In the genomic region with DNA sequence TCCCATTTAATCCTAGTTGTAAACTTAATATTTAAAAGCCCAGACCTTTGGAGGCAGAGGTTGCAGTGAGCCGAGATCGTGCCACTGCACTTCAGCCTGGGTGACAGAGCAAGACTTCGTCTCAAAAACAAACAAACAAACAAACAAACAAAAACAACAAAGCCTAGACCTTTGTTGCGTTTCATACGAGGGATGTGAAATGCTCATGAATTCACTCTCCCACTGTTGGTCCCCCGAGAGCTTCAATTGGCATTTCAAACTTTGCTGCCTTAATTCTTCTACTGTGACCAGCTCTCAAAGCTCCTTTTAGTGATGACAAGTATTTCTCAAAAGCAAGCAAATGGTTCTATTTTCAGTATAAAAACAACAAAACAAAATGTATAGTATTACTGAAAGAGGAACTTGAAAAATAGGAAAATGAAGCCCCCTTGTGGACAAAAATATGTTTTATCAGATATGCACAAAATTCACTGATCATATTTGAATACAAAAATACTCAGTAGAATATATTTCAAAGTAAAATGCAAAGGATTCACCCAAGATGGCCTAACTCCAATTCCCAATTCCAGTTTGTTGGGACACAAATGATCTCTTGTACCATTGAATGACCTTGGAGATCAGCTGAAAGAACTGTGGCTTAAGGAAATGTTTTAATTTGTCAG, we compare ENCODE assay signal across 8 cellular contexts.
DNase-seq lines count a peak whose midpoint lies in the region; TF ChIP-seq lines count a peak whose summit lies in the region.

No MANE protein-coding gene starts in this region.

- H3K4me3 ChIP-seq in Loucy (ENCODE audit: low read length, poor library complexity, severe bottlenecking) (no peak overlapping the region), left ventricle myocardium inferior (peak overlapping the region; percentile 51), sigmoid colon (peak overlapping the region in 3 of 4 donors; percentile 6 to 34 (median 29))

- H3K27me3 ChIP-seq in Loucy (ENCODE audit: insufficient read depth, low read length, poor library complexity, severe bottlenecking) (no peaks in the 10 kb centered on the region), left ventricle myocardium inferior (ENCODE audit: low read depth) (no peaks in the 10 kb centered on the region), sigmoid colon (no peaks in the 10 kb centered on the region)

- peaks cover 14% of the 10 kb centered on the region for H3K27me3 Mint-ChIP-seq in activated T-helper 1 cell treated with anti-CD3 and anti-CD28 coated beads, Interleukin-12 subunit alpha, Interleukin-12 subunit beta, Interleukin-2, Interleukin-4 antibody, amounts not matched to agents 30 ng/mL and 10 ng/mL and 1 ng/mL, durations not matched to agents 14 hours and 24 hours and 36 hours (ENCODE audit: insufficient read depth)

- no peaks in the 10 kb centered on the region for H4K20me1 ChIP-seq in Loucy (ENCODE audit: insufficient read depth, low read length, poor library complexity, severe bottlenecking)

- H3K27ac Mint-ChIP-seq in activated T-helper 1 cell treated with anti-CD3 and anti-CD28 coated beads, Interleukin-12 subunit alpha, Interleukin-12 subunit beta, Interleukin-2, Interleukin-4 antibody, amounts not matched to agents 30 ng/mL and 10 ng/mL and 1 ng/mL, durations not matched to agents 14 hours and 24 hours and 36 hours = peak overlapping the region; percentile 59

- no peaks in the 10 kb centered on the region for H3K4me1 ChIP-seq in Loucy (ENCODE audit: insufficient read depth, low read length, poor library complexity, severe bottlenecking)
- H3K4me1 ChIP-seq in left ventricle myocardium inferior = peaks cover 7% of the 10 kb centered on the region
- H3K4me1 ChIP-seq in sigmoid colon = peaks cover 0 to 7% (median 3%) of the 10 kb centered on the region in 4 donors

- TF ChIP-seq CTCF in Loucy (conservative IDR thresholded peaks at IDR 0.05; ENCODE audit: low read length) (peak; percentile 78), left ventricle myocardium inferior (IDR thresholded peaks at IDR 0.05; ENCODE audit: borderline replicate concordance) (peak; percentile 74), sigmoid colon (IDR thresholded peaks at IDR 0.05) (peak; percentile 46 to 69 (median 50))

- H3K27ac ChIP-seq in left ventricle myocardium inferior (replicated peaks) (no peak overlapping the region), sigmoid colon (peak overlapping the region in 2 of 4 donors; percentile 29 to 59)

- no peaks in the 10 kb centered on the region for H3K9me3 Mint-ChIP-seq in activated T-helper 1 cell treated with anti-CD3 and anti-CD28 coated beads, Interleukin-12 subunit alpha, Interleukin-12 subunit beta, Interleukin-2, Interleukin-4 antibody, amounts not matched to agents 30 ng/mL and 10 ng/mL and 1 ng/mL, durations not matched to agents 14 hours and 24 hours and 36 hours

- H3K36me3 ChIP-seq in Loucy (ENCODE audit: insufficient read depth, low read length) = no peaks in the 10 kb centered on the region
- H3K36me3 ChIP-seq in left ventricle myocardium inferior = no peaks in the 10 kb centered on the region
- H3K36me3 ChIP-seq in sigmoid colon = no peaks in the 10 kb centered on the region

- no peaks in the 10 kb centered on the region for H3K79me2 ChIP-seq in Loucy (ENCODE audit: insufficient read depth, low read length)

- intact Hi-C loops in activated T-helper 1 cell treated with anti-CD3 and anti-CD28 coated beads, Interleukin-12 subunit alpha, Interleukin-12 subunit beta, Interleukin-2, Interleukin-4 antibody, amounts not matched to agents 30 ng/mL and 10 ng/mL and 1 ng/mL, durations not matched to agents 14 hours and 24 hours and 36 hours (cut with micrococcal nuclease) = loop anchor here (1.0 to 10.0 kb wide), 9 partner anchors 22 to 535 kb away; partner anchors contain the start of genes ARL15 and SNX18
- intact Hi-C loops in left ventricle myocardium inferior (cut with micrococcal nuclease) = loop anchor here (1.0 kb wide), 1 partner anchor 328 kb away; the partner anchor contains the start of gene SNX18
- intact Hi-C loops in sigmoid colon (cut with DNase I) = loop anchor here (1.0 kb wide), 1 partner anchor 328 kb away; the partner anchor contains the start of gene SNX18

- H2AFZ ChIP-seq in Loucy (ENCODE audit: low read length) = peak overlapping the region; percentile 24

- H3K4me2 ChIP-seq in Loucy (ENCODE audit: low read depth, low read length, poor library complexity, severe bottlenecking) = no peak overlapping the region

- no peaks in the 10 kb centered on the region for H3K9me3 ChIP-seq in Loucy (ENCODE audit: insufficient read depth, low read depth, low read length)
- no peaks in the 10 kb centered on the region for H3K9me3 ChIP-seq in left ventricle myocardium inferior (replicated peaks)
- H3K9me3 ChIP-seq in sigmoid colon = no peaks in the 10 kb centered on the region

- DNase-seq in ELR (ENCODE audit: low read depth) (peak; percentile 73), left ventricle myocardium inferior (no peak), sigmoid colon (no peak), T1000 (lab: John Stamatoyannopoulos, UW) (no peak), HK-2 (ENCODE audit: unreplicated experiment) (no peak)
- DNase-seq in activated T-helper 1 cell treated with anti-CD3 and anti-CD28 coated beads, Interleukin-12 subunit alpha, Interleukin-12 subunit beta, Interleukin-2, Interleukin-4 antibody, amounts not matched to agents 30 ng/mL and 10 ng/mL and 1 ng/mL, durations not matched to agents 14 hours and 24 hours and 36 hours (ENCODE audit: low spot score) = no peak
- DNase-seq in activated effector memory CD4-positive, alpha-beta T cell treated with Interleukin-2 at 50 U/mL for 16 hours = no peak

- no peaks in the 10 kb centered on the region for H3F3A ChIP-seq in Loucy (ENCODE audit: low read depth)

- H3K9ac ChIP-seq in Loucy (ENCODE audit: low read depth, low read length, poor library complexity, severe bottlenecking) = no peak overlapping the region

- 10 to 36% methylated on average over 6 of the region's 6 CpGs for WGBS in sigmoid colon, 2 donors

- no peaks in the 10 kb centered on the region for H3K9me2 ChIP-seq in Loucy (replicated peaks; ENCODE audit: low read depth, low read length)

- no peak for TF ChIP-seq EP300 in sigmoid colon (IDR thresholded peaks at IDR 0.05)

- no peak overlapping the region for H3K4me3 Mint-ChIP-seq in activated T-helper 1 cell treated with anti-CD3 and anti-CD28 coated beads, Interleukin-12 subunit alpha, Interleukin-12 subunit beta, Interleukin-2, Interleukin-4 antibody, amounts not matched to agents 30 ng/mL and 10 ng/mL and 1 ng/mL, durations not matched to agents 14 hours and 24 hours and 36 hours

- H3K4me1 Mint-ChIP-seq in activated T-helper 1 cell treated with anti-CD3 and anti-CD28 coated beads, Interleukin-12 subunit alpha, Interleukin-12 subunit beta, Interleukin-2, Interleukin-4 antibody, amounts not matched to agents 30 ng/mL and 10 ng/mL and 1 ng/mL, durations not matched to agents 14 hours and 24 hours and 36 hours (ENCODE audit: low read depth) = peaks cover 32% of the 10 kb centered on the region

- no peak for TF ChIP-seq POLR2A in sigmoid colon (IDR thresholded peaks at IDR 0.05)

- peaks cover 2% of the 10 kb centered on the region for H3K36me3 Mint-ChIP-seq in activated T-helper 1 cell treated with anti-CD3 and anti-CD28 coated beads, Interleukin-12 subunit alpha, Interleukin-12 subunit beta, Interleukin-2, Interleukin-4 antibody, amounts not matched to agents 30 ng/mL and 10 ng/mL and 1 ng/mL, durations not matched to agents 14 hours and 24 hours and 36 hours (ENCODE audit: low read depth)
